ENCODE assay signal across 8 cellular contexts in genomic region chr1:81800741-81801031, GRCh38. TPM values are rescaled to one million over a fixed set of nuclear protein-coding genes. Genes with fewer than 3 reads are reported as not detected.
DNase-seq lines count a peak whose midpoint lies in the region; ATAC-seq, FAIRE-seq and TF ChIP-seq lines count a peak whose summit lies in the region.

ADGRL2 (plus strand) TSS chr1:81800934; CDS start chr1:81836985, 36,051 bp downstream.

- H3K36me3 ChIP-seq in parathyroid adenoma (ENCODE audit: control insufficient read depth, insufficient read depth, low read length): no peaks in the 10 kb centered on the region

- no peak within 1 kb of the TSS for H4K8ac ChIP-seq in H9 (replicated peaks; ENCODE audit: insufficient read length, low read depth, low read length)

- H2BK12ac ChIP-seq in H9 (ENCODE audit: insufficient read length, low read depth, low read length): peak within 1 kb of the TSS; percentile 47

- peak within 1 kb of the TSS; percentile 94 for H3K4me3 ChIP-seq in parathyroid adenoma (ENCODE audit: low read depth, low read length)

- no peak within 1 kb of the TSS for H4K5ac ChIP-seq in H9 (ENCODE audit: insufficient read length, low read depth, low read length)

- H3K9me3 ChIP-seq in H9 (ENCODE audit: control insufficient read depth, low read depth, low read length) (no peaks in the 10 kb centered on the region), parathyroid adenoma (ENCODE audit: control insufficient read depth, low read length) (no peaks in the 10 kb centered on the region)

- H3K4me1 ChIP-seq in H9 (ENCODE audit: insufficient read depth, low read length) (no peaks in the 10 kb centered on the region; the same call in 1 of the 2 replicates), parathyroid adenoma (no peaks in the 10 kb centered on the region)

- no peak for FAIRE-seq in frontal cortex (lab: Jason Lieb, UNC)

- H3K9ac ChIP-seq in H9 (ENCODE audit: extremely low read depth, insufficient read length, low read length) (peak within 1 kb of the TSS; percentile 98), parathyroid adenoma (no peak within 1 kb of the TSS)

- peak within 1 kb of the TSS; percentile 86 for H2BK5ac ChIP-seq in H9 (ENCODE audit: insufficient read length, low read length)

- TF ChIP-seq CTCF in H9 (conservative IDR thresholded peaks at IDR 0.05) (no peak), parathyroid adenoma (IDR thresholded peaks at IDR 0.05) (no peak)

- no peak within 1 kb of the TSS for H2BK15ac ChIP-seq in H9 (ENCODE audit: low read depth, low read length)

- no peaks in the 10 kb centered on the region for H3K27me3 Mint-ChIP-seq in H9 (ENCODE audit: low read depth)

- H3K18ac ChIP-seq in H9 (ENCODE audit: insufficient read length, low read depth, low read length): peak within 1 kb of the TSS; percentile 91

- H2AFZ ChIP-seq in H9 (ENCODE audit: low read length) (peak within 1 kb of the TSS; percentile 93), parathyroid adenoma (peak within 1 kb of the TSS; percentile 83)

- DNase-seq in H9: peak; percentile 74
- DNase-seq in SW480 (ENCODE audit: low spot score): peak; percentile 3
- DNase-seq in frontal cortex (ENCODE audit: low spot score in 2 of 2): peak in 1 of 2 donors; percentile 28
- no peak for DNase-seq in cortex of kidney (lab: John Stamatoyannopoulos, UW)
- DNase-seq in COR-L47 (lab: John Stamatoyannopoulos, UW): no peak
- no peak for DNase-seq in NCI-H2227 treated with DMSO at 0.1 percent for 48 hours (lab: John Stamatoyannopoulos, UW)

- peaks cover 43 to 44% of the 10 kb centered on the region in 2 experiments for H3K4me1 Mint-ChIP-seq in H9

- H3K23me2 ChIP-seq in H9 (ENCODE audit: insufficient read length, low read depth, low read length, poor library complexity, severe bottlenecking): peaks cover 14% of the 10 kb centered on the region

- H3K4me2 ChIP-seq in H9 (ENCODE audit: insufficient read depth, insufficient read length, low read length): peak within 1 kb of the TSS; percentile 100
- H3K4me2 ChIP-seq in parathyroid adenoma (ENCODE audit: low read length): peak within 1 kb of the TSS; percentile 71

- H3K27ac ChIP-seq in H9 (ENCODE audit: insufficient read length, low read depth, low read length) (peak within 1 kb of the TSS; percentile 98), parathyroid adenoma (peak within 1 kb of the TSS; percentile 78)

- H3T11ph ChIP-seq in H9 (ENCODE audit: low read length): no peak within 1 kb of the TSS

- peak within 1 kb of the TSS; percentile 94 to 100 for H3K4me3 Mint-ChIP-seq in H9

- peaks cover 0 to 2% of the 10 kb centered on the region in 2 experiments; a peak in 2 of 5 replicates for H3K9me3 Mint-ChIP-seq in H9

- H4K20me1 ChIP-seq in H9 (ENCODE audit: control insufficient read depth, insufficient read depth, insufficient read length): no peaks in the 10 kb centered on the region

- H3K79me2 ChIP-seq in H9 (ENCODE audit: insufficient read depth, low read length) (peaks cover 9% of the 10 kb centered on the region; the same call in 1 of the 2 replicates), parathyroid adenoma (no peaks in the 10 kb centered on the region)

- H2BK120ac ChIP-seq in H9 (ENCODE audit: low read depth, low read length, poor library complexity, severe bottlenecking): no peak within 1 kb of the TSS

- H3K4ac ChIP-seq in H9 (ENCODE audit: low read depth, low read length): no peak within 1 kb of the TSS; the same call in 1 of the 2 replicates

- peak within 1 kb of the TSS; percentile 99 to 100 (median 100) for H3K27ac Mint-ChIP-seq in H9

- WGBS in H9 (ENCODE audit: extremely low coverage, insufficient read length, low lambda C conversion rate): no CpG with 5 or more reads among the region's 36 CpGs

- H3K56ac ChIP-seq in H9 (ENCODE audit: insufficient read length, low read depth, low read length): peak within 1 kb of the TSS; percentile 88

- no peak within 1 kb of the TSS for H2AK5ac ChIP-seq in H9 (ENCODE audit: insufficient read length, low read length)

- ATAC-seq in HG02981 (IDR thresholded peaks at IDR 0.05; ENCODE audit: unreplicated experiment): no peak

- no peak within 1 kb of the TSS for H3K23ac ChIP-seq in H9 (ENCODE audit: insufficient read length, low read depth, low read length)

- H3K14ac ChIP-seq in H9 (ENCODE audit: insufficient read depth, low read length): peak within 1 kb of the TSS; percentile 88

- peaks cover 0 to 1% (median 0%) of the 10 kb centered on the region in 3 experiments; a peak in 1 of 7 replicates for H3K36me3 Mint-ChIP-seq in H9 (ENCODE audit: insufficient read depth in 1 of 3, low read depth in 3 of 3)

- H4K91ac ChIP-seq in H9 (ENCODE audit: insufficient read length, low read depth, low read length): no peak within 1 kb of the TSS

- no peak within 1 kb of the TSS for H2BK20ac ChIP-seq in H9 (ENCODE audit: low read depth, low read length, poor library complexity, severe bottlenecking)

- H3K27me3 ChIP-seq in H9 (ENCODE audit: insufficient read depth, low read length): no peaks in the 10 kb centered on the region
- no peaks in the 10 kb centered on the region for H3K27me3 ChIP-seq in parathyroid adenoma (ENCODE audit: control insufficient read depth, insufficient read depth, low read length)

- H3K79me1 ChIP-seq in H9 (ENCODE audit: insufficient read depth, low read depth, low read length, poor library complexity, severe bottlenecking): no peaks in the 10 kb centered on the region

RNA-seq across cellular contexts. Expression of gene ADGRL2, which starts in this region (rescaled TPM):
- total RNA-seq in H9 (2021): 119 TPM in 2 replicates
- 120 TPM for total RNA-seq in frontal cortex

Comparison
In these comparisons a context has a peak if more than half of its experiments do, and no peak if none do; other contexts are left out.
1. DNase-seq: peak in H9 (single experiment) and SW480 (single experiment); none in cortex of kidney (single experiment), COR-L47 (single experiment) and NCI-H2227 treated with DMSO at 0.1 percent for 48 hours (single experiment).